Comparison of ENCODE assay signal across 30 cellular contexts in the genomic region with DNA sequence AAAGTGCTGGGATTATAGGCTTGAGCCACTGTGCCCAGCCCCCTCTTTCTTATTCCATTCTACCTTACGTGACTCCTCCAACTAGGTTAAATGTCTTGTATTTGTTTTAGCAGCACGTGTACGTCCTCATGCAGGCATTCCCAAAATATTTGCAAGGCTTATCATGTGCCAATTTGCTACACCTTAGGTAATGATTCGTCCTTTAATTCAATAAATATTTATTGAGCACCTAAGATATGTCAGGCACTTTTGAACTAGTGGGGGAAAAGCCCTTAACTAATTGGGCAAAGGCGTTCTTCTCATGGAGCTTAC. TPM values are rescaled to one million over a fixed set of nuclear protein-coding genes. Genes with fewer than 3 reads are reported as not detected.
A peak's percentile ranks its signal among the peaks of the same experiment; 100 is the strongest.
DNase-seq lines count a peak whose midpoint lies in the region; ATAC-seq and TF ChIP-seq lines count a peak whose summit lies in the region.
"Had no signal": no experiment of that assay in that cellular context is flagged by ENCODE, and none has a peak within 500 bp of the region (broad histone marks: within the 10 kb centered on the region; RNA-seq: fewer than 3 reads in every experiment).

No MANE protein-coding gene starts in this region.

- peaks cover 9% of the 10 kb centered on the region for H3K4me1 Mint-ChIP-seq in type B pancreatic cell (ENCODE audit: unreplicated experiment)
- H3K4me1 Mint-ChIP-seq: activated CD8-positive, alpha-beta memory T cell treated with anti-CD3 and anti-CD28 coated beads, Interleukin-2, amount 10 ng/mL, durations not matched to agents 7 days and 5 days; naive B cell; stimulated activated naive CD8-positive, alpha-beta T cell treated with anti-CD3 and anti-CD28 coated beads, Interleukin-15, amount 100 ng/mL, for 72 hours had no signal

- no peaks in the 10 kb centered on the region for H3K36me3 Mint-ChIP-seq in type B pancreatic cell
- H3K36me3 Mint-ChIP-seq: activated CD8-positive, alpha-beta memory T cell treated with anti-CD3 and anti-CD28 coated beads, Interleukin-2, amount 10 ng/mL, durations not matched to agents 7 days and 5 days; naive B cell had no signal

- peak; percentile 79 to 87 for ATAC-seq in lower lobe of right lung
- ATAC-seq: activated CD8-positive, alpha-beta memory T cell treated with anti-CD3 and anti-CD28 coated beads, Interleukin-2, amount 10 ng/mL, durations not matched to agents 7 days and 5 days; activated T-cell treated with anti-CD3 and anti-CD28 coated beads, Interleukin-2, amount 50 U/mL, for 72 hours; effector memory CD8-positive, alpha-beta T cell; K562; stimulated activated naive CD8-positive, alpha-beta T cell treated with anti-CD3 and anti-CD28 coated beads, Interleukin-15, amount 100 ng/mL, for 72 hours had no signal

- peak overlapping the region; percentile 13 for H3K27ac Mint-ChIP-seq in type B pancreatic cell
- H3K27ac Mint-ChIP-seq: activated CD8-positive, alpha-beta memory T cell treated with anti-CD3 and anti-CD28 coated beads, Interleukin-2, amount 10 ng/mL, durations not matched to agents 7 days and 5 days; activated T-cell treated with anti-CD3 and anti-CD28 coated beads, Interleukin-2, amount 50 U/mL, for 72 hours; effector memory CD8-positive, alpha-beta T cell; naive B cell; stimulated activated naive CD8-positive, alpha-beta T cell treated with anti-CD3 and anti-CD28 coated beads, Interleukin-15, amount 100 ng/mL, for 72 hours; T-helper 2 cell treated with Interferon-gamma antibody and Interleukin-4, amounts not matched to agents 5 μg/mL and 100 μg/mL, for 36 hours had no signal

- peaks cover 4% of the 10 kb centered on the region for H3K9me3 Mint-ChIP-seq in type B pancreatic cell
- H3K9me3 Mint-ChIP-seq: activated T-cell treated with anti-CD3 and anti-CD28 coated beads, Interleukin-2, amount 50 U/mL, for 72 hours; effector memory CD8-positive, alpha-beta T cell; stimulated activated naive CD8-positive, alpha-beta T cell treated with anti-CD3 and anti-CD28 coated beads, Interleukin-15, amount 100 ng/mL, for 72 hours; T-helper 2 cell treated with Interferon-gamma antibody and Interleukin-4, amounts not matched to agents 5 μg/mL and 100 μg/mL, for 36 hours had no signal

- TF ChIP-seq CTCF in LNCaP clone FGC (IDR thresholded peaks at IDR 0.05; ENCODE audit: control insufficient read depth, extremely low read depth, insufficient read depth) (no peak), coronary artery (IDR thresholded peaks at IDR 0.05) (no peak), lower lobe of right lung (IDR thresholded peaks at IDR 0.05) (no peak), type B pancreatic cell (conservative IDR thresholded peaks at IDR 0.05) (no peak)

- peaks cover 7% of the 10 kb centered on the region for H3K4me1 ChIP-seq in lower lobe of right lung
- H3K4me1 ChIP-seq: adrenal gland, breast epithelium, colonic mucosa had no signal

- no peaks in the 10 kb centered on the region for H3K9me3 ChIP-seq in lower lobe of right lung
- H3K9me3 ChIP-seq: adrenal gland, breast epithelium, Caco-2, colonic mucosa, HAP-1, MG63 had no signal

- H3K36me3 ChIP-seq in lower lobe of right lung: no peaks in the 10 kb centered on the region
- H3K36me3 ChIP-seq: adrenal gland, breast epithelium, colonic mucosa, HAP-1, MG63 had no signal

- intact Hi-C loops in lower lobe of right lung (cut with DNase I): no loop called here

- H3K4me3 ChIP-seq in LNCaP clone FGC (ENCODE audit: low read depth, low read length): no peak overlapping the region
- H3K4me3 ChIP-seq in coronary artery: no peak overlapping the region
- H3K4me3 ChIP-seq in lower lobe of right lung: no peak overlapping the region
- H3K4me3 ChIP-seq: adrenal gland, breast epithelium, colonic mucosa, HAP-1, K562, MG63, skin epidermis had no signal

- H3K27me3 ChIP-seq in lower lobe of right lung (ENCODE audit: low read depth): no peaks in the 10 kb centered on the region
- H3K27me3 ChIP-seq: adrenal gland, breast epithelium, colonic mucosa, MG63 had no signal

- H3K27ac ChIP-seq in coronary artery: peak overlapping the region; percentile 59 to 70
- peak overlapping the region; percentile 13 for H3K27ac ChIP-seq in lower lobe of right lung
- H3K27ac ChIP-seq: breast epithelium, colonic mucosa, skin epidermis had no signal

- no peaks in the 10 kb centered on the region for H3K27me3 Mint-ChIP-seq in type B pancreatic cell
- H3K27me3 Mint-ChIP-seq: activated CD8-positive, alpha-beta memory T cell treated with anti-CD3 and anti-CD28 coated beads, Interleukin-2, amount 10 ng/mL, durations not matched to agents 7 days and 5 days; naive B cell; stimulated activated naive CD8-positive, alpha-beta T cell treated with anti-CD3 and anti-CD28 coated beads, Interleukin-15, amount 100 ng/mL, for 72 hours had no signal

- peak; percentile 71 for DNase-seq in LNCaP clone FGC (ENCODE audit: low read depth)
- no peak for DNase-seq in coronary artery (ENCODE audit: low spot score)
- no peak for DNase-seq in lower lobe of right lung
- no peak for DNase-seq in type B pancreatic cell (ENCODE audit: extremely low spot score, unreplicated experiment)
- DNase-seq in pons (ENCODE audit: low spot score): no peak
- DNase-seq in NCI-H1694 (lab: John Stamatoyannopoulos, UW): no peak
- DNase-seq in NCI-H1930 (lab: John Stamatoyannopoulos, UW): no peak
- DNase-seq: activated CD4-positive, alpha-beta T cell treated with anti-CD3 and anti-CD28 coated beads, Interleukin-2, amount 50 U/mL, for 1 hour; activated CD8-positive, alpha-beta memory T cell treated with anti-CD3 and anti-CD28 coated beads, Interleukin-2, amount 10 ng/mL, durations not matched to agents 7 days and 5 days; activated naive CD4-positive, alpha-beta T cell treated with Interleukin-2 at 50 U/mL for 16 hours; activated T-cell treated with anti-CD3 and anti-CD28 coated beads, Interleukin-2, amount 50 U/mL, for 72 hours; C1 segment of cervical spinal cord; Caco-2; colonic mucosa; DMS79; effector memory CD8-positive, alpha-beta T cell; GDM1; head of caudate nucleus; kidney; MG63; naive B cell; NCI-H1105 treated with DMSO at 0.1 percent for 48 hours; NCI-H82; stimulated activated naive CD8-positive, alpha-beta T cell treated with anti-CD3 and anti-CD28 coated beads, Interleukin-15, amount 100 ng/mL, for 72 hours had no signal

- H3K4me3 Mint-ChIP-seq in type B pancreatic cell: no peak overlapping the region
- H3K4me3 Mint-ChIP-seq: activated CD8-positive, alpha-beta memory T cell treated with anti-CD3 and anti-CD28 coated beads, Interleukin-2, amount 10 ng/mL, durations not matched to agents 7 days and 5 days; activated T-cell treated with anti-CD3 and anti-CD28 coated beads, Interleukin-2, amount 50 U/mL, for 72 hours; effector memory CD8-positive, alpha-beta T cell; naive B cell; stimulated activated naive CD8-positive, alpha-beta T cell treated with anti-CD3 and anti-CD28 coated beads, Interleukin-15, amount 100 ng/mL, for 72 hours; T-helper 2 cell treated with Interferon-gamma antibody and Interleukin-4, amounts not matched to agents 5 μg/mL and 100 μg/mL, for 36 hours had no signal

RNA-seq across cellular contexts. Expression of a gene that starts 15.0 kb away (rescaled TPM):
- 35.5 TPM for total RNA-seq in lower lobe of right lung
- total RNA-seq in type B pancreatic cell (ENCODE audit: low replicate concordance): 46.1 and 53.1 TPM in 2 replicates
